Comparison of ENCODE assay signal across 8 cellular contexts in the genomic region with DNA sequence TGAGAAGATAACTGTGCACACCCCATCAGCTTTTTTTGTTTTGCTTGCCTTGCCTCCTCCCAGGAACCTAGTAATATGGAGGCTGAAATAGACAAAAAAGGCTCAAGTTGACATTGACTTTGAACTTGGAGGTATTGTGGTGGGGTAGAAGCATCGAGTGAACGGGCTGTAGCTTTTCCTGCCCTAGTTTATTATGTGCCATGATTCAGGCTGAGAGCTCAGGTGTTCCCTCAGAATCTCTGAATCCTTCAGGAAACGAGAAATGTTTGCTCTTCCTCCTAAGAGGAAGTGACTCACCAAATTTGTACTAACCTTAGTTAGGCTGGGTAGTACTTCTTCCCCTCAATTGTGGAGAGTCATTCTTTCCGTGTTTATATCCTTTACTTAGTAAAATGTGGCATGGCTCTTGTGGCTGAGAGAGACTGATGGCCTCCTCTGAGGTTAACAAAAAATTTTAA.
A peak's percentile ranks its signal among the peaks of the same experiment; 100 is the strongest.
DNase-seq lines count a peak whose midpoint lies in the region; ATAC-seq, FAIRE-seq and TF ChIP-seq lines count a peak whose summit lies in the region.

No MANE protein-coding gene starts in this region.

- FAIRE-seq in A549 (lab: Jason Lieb, UNC): no peak

- H3K4me1 ChIP-seq in A549 (peaks cover 21% of the 10 kb centered on the region; the same call in 2 of the 3 replicates), testis (peaks cover 15% of the 10 kb centered on the region)

- ATAC-seq in A549 (peak; percentile 80 to 91), HG02642 (IDR thresholded peaks at IDR 0.05; ENCODE audit: poor library complexity, unreplicated experiment) (peak; percentile 70), SK-N-SH treated with all-trans-retinoic acid at 6 μM for 48 hours (peak; percentile 40), HG03108 (IDR thresholded peaks at IDR 0.05; ENCODE audit: unreplicated experiment) (no peak), HG03196 (IDR thresholded peaks at IDR 0.05; ENCODE audit: unreplicated experiment) (no peak)

- CTCF ChIA-PET in A549 (lab: Yijun Ruan, JAX): interaction anchor here (1.1 to 1.5 kb wide), 2 partner anchors 15 to 264 kb away, joined by 3 to 4 read pairs; no protein-coding TSS in a partner anchor

- no peaks in the 10 kb centered on the region for H3K36me3 ChIP-seq in testis (ENCODE audit: low read depth, missing control alignments)

- H3K27ac ChIP-seq in A549 (peak overlapping the region; percentile 80 to 87), testis (peak overlapping the region; percentile 74 to 78)

- no peak for TF ChIP-seq RAD21 in A549 (conservative IDR thresholded peaks at IDR 0.05 in 1 of 2, IDR thresholded peaks at IDR 0.05 in 1 of 2)

- TF ChIP-seq CTCF in A549 (IDR thresholded peaks at IDR 0.05) (no peak), testis (IDR thresholded peaks at IDR 0.05) (no peak)

- no peaks in the 10 kb centered on the region for H3K9me3 ChIP-seq in A549
- no peaks in the 10 kb centered on the region for H3K9me3 ChIP-seq in testis

- H3K4me3 ChIP-seq in A549: no peak overlapping the region
- H3K4me3 ChIP-seq in testis: no peak overlapping the region

- intact Hi-C loops in testis (cut with DNase I; ENCODE audit: low total_unique reads): no loop called here

- TF ChIP-seq EP300 in A549 (IDR thresholded peaks at IDR 0.05): no peak

- peak overlapping the region; percentile 77 for H3K4me2 ChIP-seq in A549

- DNase-seq in A549 (ENCODE audit: low read depth in 1 of 2, low spot score in 1 of 2) (peak; percentile 32 to 55), glomerular visceral epithelial cell (ENCODE audit: extremely low spot score) (peak; percentile 74), testis (no peak), cerebellar nuclear complex (lab: John Stamatoyannopoulos, UW) (no peak)

- WGBS in A549 (ENCODE audit: missing lambda C conversion rate): 3% methylated on average over 4 of the region's 4 CpGs
- WGBS in testis, 2 donors: 46 to 51% methylated on average over 4 of the region's 4 CpGs

- TF ChIP-seq POLR2A in A549 (IDR thresholded peaks at IDR 0.05; ENCODE audit: low read length) (no peak), testis (IDR thresholded peaks at IDR 0.05) (no peak)

- POLR2A ChIA-PET in A549 (lab: Yijun Ruan, JAX): no interaction called here

- H3K27me3 ChIP-seq in testis: no peaks in the 10 kb centered on the region

TF ChIP-seq in A549, 52 proteins besides CTCF, POLR2A, EP300 and RAD21 (continues in another document):
- TF ChIP-seq ZNF302 (CRISPR knock-in tag; IDR thresholded peaks at IDR 0.05) (no peak), RNF2 (IDR thresholded peaks at IDR 0.05; ENCODE audit: borderline replicate concordance, low read depth) (no peak), PHF8 (IDR thresholded peaks at IDR 0.05; ENCODE audit: borderline replicate concordance, low read depth) (no peak), FOSB (CRISPR knock-in tag; IDR thresholded peaks at IDR 0.05) (no peak), JUN (IDR thresholded peaks at IDR 0.05) (peak in 1 of 2 experiments; percentile 21; a peak in 1 of 5 replicates), HDAC2 (IDR thresholded peaks at IDR 0.05) (no peak), RARB (CRISPR knock-in tag; IDR thresholded peaks at IDR 0.05) (no peak)
- TF ChIP-seq, protein P1, sequence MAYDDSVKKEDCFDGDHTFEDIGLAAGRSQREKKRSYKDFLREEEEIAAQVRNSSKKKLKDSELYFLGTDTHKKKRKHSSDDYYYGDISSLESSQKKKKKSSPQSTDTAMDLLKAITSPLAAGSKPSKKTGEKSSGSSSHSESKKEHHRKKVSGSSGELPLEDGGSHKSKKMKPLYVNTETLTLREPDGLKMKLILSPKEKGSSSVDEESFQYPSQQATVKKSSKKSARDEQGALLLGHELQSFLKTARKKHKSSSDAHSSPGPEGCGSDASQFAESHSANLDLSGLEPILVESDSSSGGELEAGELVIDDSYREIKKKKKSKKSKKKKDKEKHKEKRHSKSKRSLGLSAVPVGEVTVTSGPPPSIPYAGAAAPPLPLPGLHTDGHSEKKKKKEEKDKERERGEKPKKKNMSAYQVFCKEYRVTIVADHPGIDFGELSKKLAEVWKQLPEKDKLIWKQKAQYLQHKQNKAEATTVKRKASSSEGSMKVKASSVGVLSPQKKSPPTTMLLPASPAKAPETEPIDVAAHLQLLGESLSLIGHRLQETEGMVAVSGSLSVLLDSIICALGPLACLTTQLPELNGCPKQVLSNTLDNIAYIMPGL (CRISPR knock-in tag; IDR thresholded peaks at IDR 0.05; ENCODE audit: borderline replicate concordance): no peak
- TF ChIP-seq, protein P2, sequence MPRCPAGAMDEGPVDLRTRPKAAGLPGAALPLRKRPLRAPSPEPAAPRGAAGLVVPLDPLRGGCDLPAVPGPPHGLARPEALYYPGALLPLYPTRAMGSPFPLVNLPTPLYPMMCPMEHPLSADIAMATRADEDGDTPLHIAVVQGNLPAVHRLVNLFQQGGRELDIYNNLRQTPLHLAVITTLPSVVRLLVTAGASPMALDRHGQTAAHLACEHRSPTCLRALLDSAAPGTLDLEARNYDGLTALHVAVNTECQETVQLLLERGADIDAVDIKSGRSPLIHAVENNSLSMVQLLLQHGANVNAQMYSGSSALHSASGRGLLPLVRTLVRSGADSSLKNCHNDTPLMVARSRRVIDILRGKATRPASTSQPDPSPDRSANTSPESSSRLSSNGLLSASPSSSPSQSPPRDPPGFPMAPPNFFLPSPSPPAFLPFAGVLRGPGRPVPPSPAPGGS (IDR thresholded peaks at IDR 0.05): no peak
- TF ChIP-seq, protein P3, sequence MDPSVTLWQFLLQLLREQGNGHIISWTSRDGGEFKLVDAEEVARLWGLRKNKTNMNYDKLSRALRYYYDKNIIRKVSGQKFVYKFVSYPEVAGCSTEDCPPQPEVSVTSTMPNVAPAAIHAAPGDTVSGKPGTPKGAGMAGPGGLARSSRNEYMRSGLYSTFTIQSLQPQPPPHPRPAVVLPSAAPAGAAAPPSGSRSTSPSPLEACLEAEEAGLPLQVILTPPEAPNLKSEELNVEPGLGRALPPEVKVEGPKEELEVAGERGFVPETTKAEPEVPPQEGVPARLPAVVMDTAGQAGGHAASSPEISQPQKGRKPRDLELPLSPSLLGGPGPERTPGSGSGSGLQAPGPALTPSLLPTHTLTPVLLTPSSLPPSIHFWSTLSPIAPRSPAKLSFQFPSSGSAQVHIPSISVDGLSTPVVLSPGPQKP (IDR thresholded peaks at IDR 0.05; ENCODE audit: low read depth, low read length): no peak

TF ChIP-seq in SK-N-SH treated with all-trans-retinoic acid at 6 μM for 48 hours, 23 proteins besides CTCF, POLR2A, EP300 and RAD21:
- no peak for TF ChIP-seq OSR1 (CRISPR knock-in tag; IDR thresholded peaks at IDR 0.05)
- TF ChIP-seq GLIS3 (CRISPR knock-in tag; IDR thresholded peaks at IDR 0.05): no peak
- no peak for TF ChIP-seq ZNF8 (CRISPR knock-in tag; IDR thresholded peaks at IDR 0.05)
- TF ChIP-seq PPARA (CRISPR knock-in tag; IDR thresholded peaks at IDR 0.05; ENCODE audit: borderline replicate concordance): no peak
- TF ChIP-seq ARNTL (CRISPR knock-in tag; IDR thresholded peaks at IDR 0.05; ENCODE audit: borderline replicate concordance, low read depth): no peak
- no peak for TF ChIP-seq ZNF565 (CRISPR knock-in tag; conservative IDR thresholded peaks at IDR 0.05; ENCODE audit: low read depth)
- no peak for TF ChIP-seq ZFP3 (CRISPR knock-in tag; IDR thresholded peaks at IDR 0.05)
- no peak for TF ChIP-seq ZNF70 (CRISPR knock-in tag; IDR thresholded peaks at IDR 0.05)
TF ChIP-seq in SK-N-SH treated with all-trans-retinoic acid at 6 μM for 48 hours: peak in this region for 0.

Comparison
In these comparisons a context has a peak if more than half of its experiments do, and no peak if none do; other contexts are left out.
1. ATAC-seq: peak in A549 (2 of 2), HG02642 (single experiment) and SK-N-SH treated with all-trans-retinoic acid at 6 μM for 48 hours (single experiment); none in HG03108 (single experiment) and HG03196 (single experiment).
2. DNase-seq: peak in A549 (2 of 2) and glomerular visceral epithelial cell (single experiment); none in testis (single experiment) and cerebellar nuclear complex (0 of 2).